In genomic region chr2:31642707-31643106, GRCh38 we compare ENCODE assay signal across 33 cellular contexts.
"Had no signal": no experiment of that assay in that cellular context is flagged by ENCODE, and none has a peak within 500 bp of the region (broad histone marks: within the 10 kb centered on the region; RNA-seq: fewer than 3 reads in every experiment).

No MANE protein-coding gene starts in this region.

- H3K4me1 ChIP-seq: adrenal gland, ascending aorta, body of pancreas, breast epithelium had no signal

- ATAC-seq: activated naive CD4-positive, alpha-beta T cell treated with anti-CD3 and anti-CD28 coated beads, Interleukin-2, amount 50 U/mL, for 72 hours; activated naive CD8-positive, alpha-beta T cell treated with anti-CD3 and anti-CD28 coated beads, Interleukin-2, amount 50 U/mL, for 24 hours; activated T-cell treated with anti-CD3 and anti-CD28 coated beads, Interleukin-2, amount 50 U/mL, for 4 hours; activated T-cell treated with anti-CD3 and anti-CD28 coated beads, Interleukin-2, amount 50 U/mL, for 72 hours; activated T-helper 17 cell treated with anti-CD3 and anti-CD28 coated beads, Interleukin-2, amount 50 U/mL, for 72 hours; body of pancreas had no signal

- H3K27ac ChIP-seq: adrenal gland, ascending aorta, body of pancreas, brain microvascular endothelial cell, breast epithelium, cardiac muscle cell had no signal

- H3K9me3 ChIP-seq: adrenal gland, ascending aorta, body of pancreas, breast epithelium had no signal

- H3K36me3 ChIP-seq: adrenal gland, ascending aorta, brain microvascular endothelial cell, breast epithelium, cardiac muscle cell had no signal

- H3K27me3 ChIP-seq: adrenal gland, ascending aorta, body of pancreas, brain microvascular endothelial cell, breast epithelium, cardiac muscle cell had no signal

- H3K4me3 ChIP-seq: adrenal gland, ascending aorta, body of pancreas, breast epithelium, cardiac muscle cell had no signal

- FAIRE-seq: astrocyte, bronchial epithelial cell had no signal

- DNase-seq: activated effector memory CD4-positive, alpha-beta T cell treated with anti-CD3 and anti-CD28 coated beads, Interleukin-2, amount 50 U/mL, for 16 hours; activated effector memory CD4-positive, alpha-beta T cell treated with Interleukin-2 at 50 U/mL for 16 hours; activated gamma-delta T cell; activated gamma-delta T cell treated with Interleukin-2 at 50 U/mL for 16 hours; activated naive CD4-positive, alpha-beta T cell; activated naive CD4-positive, alpha-beta T cell treated with anti-CD3 and anti-CD28 coated beads for 36 hours; activated naive CD4-positive, alpha-beta T cell treated with anti-CD3 and anti-CD28 coated beads, Interleukin-2, amount 10 ng/mL, durations not matched to agents 7 days and 5 days; activated naive CD4-positive, alpha-beta T cell treated with anti-CD3 and anti-CD28 coated beads, Interleukin-2, amount 50 U/mL, for 16 hours; activated naive CD4-positive, alpha-beta T cell treated with Interleukin-2 at 50 U/mL for 16 hours; activated naive CD8-positive, alpha-beta T cell treated with anti-CD3 and anti-CD28 coated beads for 36 hours; activated naive CD8-positive, alpha-beta T cell treated with anti-CD3 and anti-CD28 coated beads, Interleukin-2, amount 10 ng/mL, durations not matched to agents 7 days and 5 days; activated naive CD8-positive, alpha-beta T cell treated with anti-CD3 and anti-CD28 coated beads, Interleukin-2, amount 50 U/mL, for 24 hours; activated T-cell treated with anti-CD3 and anti-CD28 coated beads, Interleukin-2, amount 50 U/mL, for 24 hours; activated T-cell treated with anti-CD3 and anti-CD28 coated beads, Interleukin-2, amount 50 U/mL, for 4 hours; activated T-cell treated with anti-CD3 and anti-CD28 coated beads, Interleukin-2, amount 50 U/mL, for 48 hours; activated T-cell treated with anti-CD3 and anti-CD28 coated beads, Interleukin-2, amount 50 U/mL, for 72 hours; adrenal gland; amniotic stem cell; amygdala; anterior cingulate cortex; aorta; body of pancreas; brain microvascular endothelial cell; caudate nucleus; central memory CD4-positive, alpha-beta T cell; cerebellar nuclear complex had no signal
